ENCODE assay signal across 23 cellular contexts in the genomic region with DNA sequence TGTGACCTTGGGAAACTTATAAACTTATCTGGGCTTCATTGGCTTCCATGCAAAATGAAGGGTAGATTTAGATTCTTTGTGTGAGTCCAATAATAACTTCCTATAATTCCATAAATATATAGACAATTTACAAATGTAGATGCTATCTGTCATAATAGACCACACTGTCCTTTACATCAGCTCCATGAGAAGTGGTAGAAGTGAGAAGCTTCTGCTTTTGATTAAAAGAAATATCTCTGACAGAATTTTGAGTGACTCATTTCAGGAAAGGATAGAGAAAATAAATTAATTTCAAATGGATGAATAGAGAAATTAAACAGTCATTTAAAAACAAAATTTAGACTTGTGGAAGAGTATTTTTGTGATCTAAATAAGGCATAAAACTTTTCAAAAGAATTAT.
"Had no signal": no experiment of that assay in that cellular context is flagged by ENCODE, and none has a peak within 500 bp of the region (broad histone marks: within the 10 kb centered on the region; RNA-seq: fewer than 3 reads in every experiment).

No MANE protein-coding gene starts in this region.

- H3K27ac ChIP-seq: gastroesophageal sphincter, hepatocyte, left ventricle myocardium inferior, sigmoid colon, testis, transverse colon had no signal

- H3K4me1 ChIP-seq: gastroesophageal sphincter, left ventricle myocardium inferior, sigmoid colon, testis, transverse colon had no signal

- H3K27me3 ChIP-seq: gastroesophageal sphincter, hepatocyte, sigmoid colon, testis, transverse colon had no signal

- H3K4me3 ChIP-seq: gastroesophageal sphincter, hepatocyte, left ventricle myocardium inferior, lung, mucosa of descending colon, sigmoid colon, testis, transverse colon had no signal

- H3K9me3 ChIP-seq: mucosa of descending colon, testis, transverse colon had no signal

- ATAC-seq: activated CD8-positive, alpha-beta T cell treated with anti-CD3 and anti-CD28 coated beads for 36 hours; activated naive CD8-positive, alpha-beta T cell treated with anti-CD3 and anti-CD28 coated beads, Interleukin-2, amount 50 U/mL, for 24 hours; activated T-cell treated with anti-CD3 and anti-CD28 coated beads, Interleukin-2, amount 50 U/mL, for 4 hours; activated T-helper 17 cell treated with anti-CD3 and anti-CD28 coated beads, Interleukin-2, amount 50 U/mL, for 72 hours; gastroesophageal sphincter; mucosa of descending colon; natural killer cell treated with Interleukin-12 subunit alpha and Interleukin-12 subunit beta and Interleukin-15 and Interleukin-18, amount 100 ng/mL, for 72 hours; stimulated activated naive CD8-positive, alpha-beta T cell treated with anti-CD3 and anti-CD28 coated beads, Interleukin-15, Interleukin-2, amounts not matched to agents 100 U/mL and 50 U/mL, for 24 hours; T-helper 17 cell had no signal

- H3K79me2 ChIP-seq: hepatocyte had no signal

- H3K4me2 ChIP-seq: hepatocyte had no signal

- H2AFZ ChIP-seq: hepatocyte had no signal

- H3K36me3 ChIP-seq: gastroesophageal sphincter, left ventricle myocardium inferior, sigmoid colon, transverse colon had no signal

- DNase-seq: activated B cell treated with CpG ODN at 0.5 μM for 24 hours; activated CD4-positive, alpha-beta T cell treated with anti-CD3 and anti-CD28 coated beads, Interleukin-2, amount 50 U/mL, for 1 hour; activated CD8-positive, alpha-beta T cell treated with anti-CD3 and anti-CD28 coated beads for 36 hours; activated naive CD8-positive, alpha-beta T cell treated with anti-CD3 and anti-CD28 coated beads, Interleukin-2, amount 50 U/mL, for 24 hours; activated T-cell treated with anti-CD3 and anti-CD28 coated beads, Interleukin-2, amount 50 U/mL, for 4 hours; anterior cingulate cortex; effector CD8-positive, alpha-beta T cell; islet precursor cell; left ventricle myocardium inferior; mucosa of descending colon; retina; sigmoid colon; stimulated activated CD4-positive, alpha-beta T cell treated with anti-CD3 and anti-CD28 coated beads, Interleukin-4, amount 100 ng/mL, for 1 hour; stimulated activated naive CD8-positive, alpha-beta T cell treated with anti-CD3 and anti-CD28 coated beads, Interleukin-15, Interleukin-2, amounts not matched to agents 100 U/mL and 50 U/mL, for 24 hours; T-helper 17 cell; T1000; testis; transverse colon had no signal
